In the genomic region with DNA sequence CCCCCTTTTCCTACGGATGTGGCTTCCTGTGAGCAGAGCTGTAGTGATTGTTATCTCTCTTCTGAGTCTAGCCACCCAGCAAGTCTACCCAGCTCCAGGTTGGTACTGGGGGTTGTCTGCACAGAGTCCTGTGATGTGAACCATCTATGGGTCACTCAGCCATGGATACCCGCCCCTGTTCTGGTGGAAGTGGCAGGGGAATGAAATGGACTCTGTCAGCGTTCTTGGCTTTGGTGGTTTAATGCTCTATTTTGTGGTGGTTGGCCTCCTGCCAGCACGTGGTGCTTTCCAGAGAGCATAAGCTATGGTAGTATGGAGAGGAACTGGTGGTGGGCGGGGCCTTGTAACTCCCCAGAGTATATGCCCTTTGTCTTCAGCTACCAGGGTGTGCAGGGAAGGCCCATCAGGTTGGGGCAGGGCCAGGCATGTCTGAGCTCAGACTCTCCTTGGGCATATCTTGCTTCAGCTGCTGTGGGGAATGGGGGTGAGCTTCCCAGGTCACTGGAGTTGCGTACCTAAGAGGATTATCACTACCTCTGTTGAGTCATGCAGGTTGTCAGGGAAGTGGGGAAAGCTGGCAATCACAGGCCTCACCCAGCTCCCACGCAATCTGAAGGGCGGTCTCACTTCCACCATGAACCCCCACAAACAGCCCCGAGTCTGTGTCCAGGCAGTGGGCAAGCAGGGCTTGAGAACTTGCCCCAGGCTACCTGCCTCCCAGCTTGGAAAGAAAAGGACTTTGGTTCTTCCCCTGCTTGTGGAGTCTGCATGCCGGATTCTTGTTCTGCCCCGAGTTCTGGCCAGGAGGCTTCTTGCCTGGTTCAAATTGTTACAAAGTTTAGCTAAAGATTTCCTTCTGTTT, we compare ENCODE assay signal across 13 cellular contexts. TPM values are rescaled to one million over a fixed set of nuclear protein-coding genes. Genes with fewer than 3 reads are reported as not detected.
DNase-seq lines count a peak whose midpoint lies in the region; ATAC-seq and TF ChIP-seq lines count a peak whose summit lies in the region.
"Had no signal": no experiment of that assay in that cellular context is flagged by ENCODE, and none has a peak within 500 bp of the region (broad histone marks: within the 10 kb centered on the region; RNA-seq: fewer than 3 reads in every experiment).

No MANE protein-coding gene starts in this region.

- H3K27ac ChIP-seq in endodermal cell (ENCODE audit: low read depth, low read length): no peak overlapping the region
- H3K27ac ChIP-seq: cardiac muscle cell had no signal

- whole genome bisulfite sequencing in endodermal cell (ENCODE audit: insufficient coverage in 1 of 2, insufficient read length in 1 of 2), 2 experiments: 79 to 84% methylated on average over 6 to 11 of the region's 11 CpGs

- peak; percentile 44 for ATAC-seq in GM18502 (IDR thresholded peaks at IDR 0.05; ENCODE audit: poor library complexity, unreplicated experiment)
- ATAC-seq: HCT116, WTC11 had no signal

- H3K27me3 Mint-ChIP-seq in endodermal cell (ENCODE audit: insufficient read depth): no peaks in the 10 kb centered on the region

- peaks cover 18% of the 10 kb centered on the region for H3K36me3 Mint-ChIP-seq in endodermal cell (ENCODE audit: low read depth)

- peak overlapping the region; percentile 1 for H3K4me3 ChIP-seq in endodermal cell (ENCODE audit: low read length)
- H3K4me3 ChIP-seq: cardiac muscle cell had no signal

- peak overlapping the region; percentile 94 for H3K27ac Mint-ChIP-seq in endodermal cell
- H3K27ac Mint-ChIP-seq: activated T-helper 2 cell treated with anti-CD3 and anti-CD28 coated beads, Interferon-gamma antibody, Interleukin-2, Interleukin-4, amounts not matched to agents 10 μg/mL and 5 μg/mL and 100 μg/mL, durations not matched to agents 14 hours and 24 hours and 36 hours; WTC11 had no signal

- no peak overlapping the region for H3K4me3 Mint-ChIP-seq in endodermal cell
- H3K4me3 Mint-ChIP-seq: WTC11 had no signal

- H3K4me1 ChIP-seq in endodermal cell (ENCODE audit: control insufficient read depth, insufficient read depth, low read length): peaks cover 6% of the 10 kb centered on the region

- peak; percentile 24 for DNase-seq in COLO668 (lab: John Stamatoyannopoulos, UW; ENCODE audit: unreplicated experiment)
- peak; percentile 83 for DNase-seq in NCI-H2171 treated with DMSO at 0.1 percent for 48 hours (lab: John Stamatoyannopoulos, UW)
- DNase-seq in endodermal cell: no peak
- DNase-seq in hippocampal formation (lab: John Stamatoyannopoulos, UW): no peak
- no peak for DNase-seq in activated T-cell treated with anti-CD3 and anti-CD28 coated beads, Interleukin-2, amount 50 U/mL, for 1 hour
- no peak for DNase-seq in NCI-H510A (lab: John Stamatoyannopoulos, UW)
- DNase-seq: NCI-H2081 treated with DMSO at 0.1 percent for 48 hours; stimulated activated naive CD4-positive, alpha-beta T cell treated with Interleukin-2 at 50 U/mL for 16 hours had no signal

- H3K27me3 ChIP-seq in endodermal cell (ENCODE audit: control insufficient read depth, insufficient read depth, low read length, poor library complexity, severe bottlenecking): no peaks in the 10 kb centered on the region
- H3K27me3 ChIP-seq: cardiac muscle cell had no signal

- no peaks in the 10 kb centered on the region for H3K36me3 ChIP-seq in endodermal cell (ENCODE audit: control insufficient read depth, insufficient read depth, low read length)
- H3K36me3 ChIP-seq: cardiac muscle cell had no signal

- H3K9ac ChIP-seq in endodermal cell (ENCODE audit: extremely low read depth, low read length, poor library complexity, severe bottlenecking): no peak overlapping the region

- peaks cover 43% of the 10 kb centered on the region for H3K9me3 Mint-ChIP-seq in endodermal cell

- no peak for TF ChIP-seq CTCF in endodermal cell (conservative IDR thresholded peaks at IDR 0.05)

- peaks cover 30% of the 10 kb centered on the region for H3K9me3 ChIP-seq in endodermal cell (ENCODE audit: control insufficient read depth, low read length)

- H3K4me1 Mint-ChIP-seq in endodermal cell: peaks cover 39% of the 10 kb centered on the region

RNA-seq across cellular contexts. Expression of gene ADGRG7, which starts 9.0 kb away (rescaled TPM):
- total RNA-seq in endodermal cell: 1 to 10 TPM in 1 of 2 donors, under 1 TPM in 1; 0.70 to 2.1 TPM
- 1.1 TPM for polyA plus RNA-seq in endodermal cell (2013, experiment 1 of 2)
- polyA plus RNA-seq in endodermal cell (2013, experiment 2 of 2): 0.83 TPM
- total RNA-seq: activated T-helper 2 cell treated with anti-CD3 and anti-CD28 coated beads, Interferon-gamma antibody, Interleukin-2, Interleukin-4, amounts not matched to agents 10 μg/mL and 5 μg/mL and 100 μg/mL, durations not matched to agents 14 hours and 24 hours and 36 hours; WTC11 had no signal

Comparison
In these comparisons a context has a peak if more than half of its experiments do, and no peak if none do; other contexts are left out.
1. DNase-seq: peak in COLO668 (single experiment) and NCI-H2171 treated with DMSO at 0.1 percent for 48 hours (single experiment); none in endodermal cell (single experiment), hippocampal formation (0 of 2), activated T-cell treated with anti-CD3 and anti-CD28 coated beads, Interleukin-2, amount 50 U/mL, for 1 hour (single experiment) and NCI-H510A (single experiment).